10 cellular contexts compared by ENCODE assay signal in the genomic region with DNA sequence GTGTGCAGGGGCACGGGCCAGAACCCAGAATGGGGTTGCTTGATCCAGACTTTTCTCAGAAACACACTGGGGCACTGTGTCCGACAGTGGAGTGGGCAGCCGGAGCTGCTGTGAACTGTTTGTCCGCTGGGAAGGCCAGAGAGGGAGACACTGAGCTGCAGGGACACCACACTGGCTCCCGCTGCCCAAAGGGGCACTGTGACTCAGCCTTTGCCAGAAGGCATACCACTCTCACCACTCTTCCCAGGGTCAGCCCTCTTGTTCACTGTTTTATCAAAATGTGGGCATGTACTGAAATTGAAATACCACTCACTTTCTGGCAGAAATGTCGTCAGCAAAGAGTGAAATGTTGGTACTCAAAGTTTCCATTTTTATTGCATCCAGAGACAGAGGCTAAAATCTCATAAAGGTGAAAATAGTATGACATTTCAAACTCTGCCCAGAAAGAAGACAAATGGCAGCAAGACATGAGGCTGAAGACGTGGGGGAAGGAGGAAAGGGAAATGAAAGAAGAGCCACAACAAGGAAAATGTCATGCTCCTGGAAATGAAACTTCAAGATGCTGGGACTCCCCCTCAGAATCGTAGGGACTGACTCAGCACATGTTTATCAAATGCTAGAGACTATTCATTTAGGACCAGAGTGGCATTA. TPM values are rescaled to one million over a fixed set of nuclear protein-coding genes. Genes with fewer than 3 reads are reported as not detected.
A peak's percentile ranks its signal among the peaks of the same experiment; 100 is the strongest.
DNase-seq lines count a peak whose midpoint lies in the region; ATAC-seq, FAIRE-seq and TF ChIP-seq lines count a peak whose summit lies in the region.
"Had no signal": no experiment of that assay in that cellular context is flagged by ENCODE, and none has a peak within 500 bp of the region (broad histone marks: within the 10 kb centered on the region; RNA-seq: fewer than 3 reads in every experiment).

No MANE protein-coding gene starts in this region.

- TF ChIP-seq POLR2A in A549 (IDR thresholded peaks at IDR 0.05; ENCODE audit: low read length): no peak
- TF ChIP-seq POLR2A in gastrocnemius medialis (IDR thresholded peaks at IDR 0.05): no peak

- H3K4me1 ChIP-seq in A549 (peaks cover 7% of the 10 kb centered on the region; the same call in 1 of the 3 replicates), Panc1 (ENCODE audit: control insufficient read depth, insufficient read depth, low read length) (no peaks in the 10 kb centered on the region), gastrocnemius medialis (peaks cover 0 to 10% of the 10 kb centered on the region in 2 donors), mucosa of descending colon (ENCODE audit: low read depth) (no peaks in the 10 kb centered on the region)

- H3K9me3 Mint-ChIP-seq in nephron progenitor cell: peaks cover 6% of the 10 kb centered on the region

- no peak overlapping the region for H3K4me3 ChIP-seq in A549
- no peak overlapping the region for H3K4me3 ChIP-seq in Panc1 (ENCODE audit: low read depth in 2 of 2, low read length in 2 of 2)
- no peak overlapping the region for H3K4me3 ChIP-seq in choroid plexus epithelial cell (ENCODE audit: low read depth, low read length)
- H3K4me3 ChIP-seq in gastrocnemius medialis: no peak overlapping the region
- no peak overlapping the region for H3K4me3 ChIP-seq in mucosa of descending colon

- H3K9me3 ChIP-seq in A549 (no peaks in the 10 kb centered on the region; the same call in 2 of the 3 replicates), Panc1 (ENCODE audit: control insufficient read depth, insufficient read depth, low read depth, low read length) (no peaks in the 10 kb centered on the region), gastrocnemius medialis (no peaks in the 10 kb centered on the region), mucosa of descending colon (no peaks in the 10 kb centered on the region)

- TF ChIP-seq EP300 in A549 (IDR thresholded peaks at IDR 0.05): no peak

- H3K4me1 Mint-ChIP-seq in nephron progenitor cell: no peaks in the 10 kb centered on the region

- peak in 1 of 2 experiments; percentile 15; a peak in 1 of 5 replicates for TF ChIP-seq RAD21 in A549 (conservative IDR thresholded peaks at IDR 0.05 in 1 of 2, IDR thresholded peaks at IDR 0.05 in 1 of 2)

- intact Hi-C loops in Panc1 (cut with micrococcal nuclease; ENCODE audit: unreplicated experiment): no loop called here
- intact Hi-C loops in gastrocnemius medialis (cut with DNase I; ENCODE audit: low total_unique reads): loop anchor here (5.0 kb wide), 1 partner anchor 65 kb away; no protein-coding TSS in a partner anchor
- intact Hi-C loops in mucosa of descending colon (cut with DNase I, micrococcal nuclease): no loop called here

- CTCF ChIA-PET in A549 (lab: Yijun Ruan, JAX): interaction anchor here (0.5 to 2.2 kb wide), 4 partner anchors 8 to 85 kb away, joined by 3 to 8 read pairs (median 3); no protein-coding TSS in a partner anchor
- CTCF ChIA-PET in Panc1 (lab: Charles Lee): no interaction called here

- no peaks in the 10 kb centered on the region for H3K27me3 Mint-ChIP-seq in nephron progenitor cell (ENCODE audit: low read depth, poor library complexity)

- 7% methylated on average over 7 of the region's 8 CpGs for WGBS in A549 (ENCODE audit: missing lambda C conversion rate)

- no peak overlapping the region for H3K27ac Mint-ChIP-seq in nephron progenitor cell

- H3K4me3 Mint-ChIP-seq in nephron progenitor cell: no peak overlapping the region

- TF ChIP-seq CTCF in A549 (IDR thresholded peaks at IDR 0.05) (no peak), Panc1 (IDR thresholded peaks at IDR 0.05) (no peak), choroid plexus epithelial cell (conservative IDR thresholded peaks at IDR 0.05; ENCODE audit: low read depth, low read length) (no peak), gastrocnemius medialis (IDR thresholded peaks at IDR 0.05 in 4 of 5, conservative IDR thresholded peaks at IDR 0.05 in 1 of 5) (no peak), nephron progenitor cell (IDR thresholded peaks at IDR 0.05) (no peak), mucosa of descending colon (IDR thresholded peaks at IDR 0.05) (no peak)

- no TSS peak for BruUV-seq in Panc1 (replicated peaks; lab: Mats Ljungman, UMichigan)

- peak overlapping the region; percentile 50; the same call in 2 of the 3 replicates for H3K4me2 ChIP-seq in A549

- H3K36me3 ChIP-seq in Panc1 (ENCODE audit: control insufficient read depth, insufficient read depth, low read length) (no peaks in the 10 kb centered on the region), gastrocnemius medialis (no peaks in the 10 kb centered on the region), mucosa of descending colon (ENCODE audit: low read depth) (no peaks in the 10 kb centered on the region)

- POLR2A ChIA-PET in A549 (lab: Yijun Ruan, JAX) (no interaction called here), Panc1 (lab: Charles Lee) (interaction anchor here (0.7 kb wide), 1 partner anchor 71 kb away, joined by 4 read pairs; no protein-coding TSS in a partner anchor)

- peak; percentile 93 to 94 for ATAC-seq in A549
- peak; percentile 42 for ATAC-seq in GM21367 (IDR thresholded peaks at IDR 0.05; ENCODE audit: unreplicated experiment)
- ATAC-seq in Panc1: peak; percentile 68
- ATAC-seq in gastrocnemius medialis: no peak
- ATAC-seq in mucosa of descending colon: no peak

- DNase-seq in A549 (ENCODE audit: low read depth in 1 of 2, low spot score in 1 of 2): peak; percentile 10 to 21
- no peak for DNase-seq in Panc1 (ENCODE audit: low read depth, low spot score)
- peak; percentile 11 for DNase-seq in choroid plexus epithelial cell (ENCODE audit: low read depth)
- DNase-seq in GDM1 (lab: John Stamatoyannopoulos, UW): no peak
- no peak for DNase-seq in gastrocnemius medialis
- no peak for DNase-seq in nephron progenitor cell
- DNase-seq in mucosa of descending colon: no peak
- DNase-seq: foreskin keratinocyte had no signal

- no peaks in the 10 kb centered on the region for H3K27me3 ChIP-seq in Panc1 (ENCODE audit: control insufficient read depth, insufficient read depth, low read length)
- peaks cover 0 to 3% (median 0%) of the 10 kb centered on the region in 3 donors for H3K27me3 ChIP-seq in gastrocnemius medialis
- H3K27me3 ChIP-seq: foreskin keratinocyte had no signal

- FAIRE-seq in A549 (lab: Jason Lieb, UNC): no peak
- FAIRE-seq: G401.6 had no signal

- no peak overlapping the region for H3K27ac ChIP-seq in A549
- no peak overlapping the region for H3K27ac ChIP-seq in Panc1 (ENCODE audit: low read length)
- no peak overlapping the region for H3K27ac ChIP-seq in gastrocnemius medialis
- H3K27ac ChIP-seq: foreskin keratinocyte had no signal

- in situ Hi-C loops in Panc1 (cut with HindIII; ENCODE audit: low pct_unique_long_range_greater_than_20kb, low sequenced_read_pairs) (no loop called here), gastrocnemius medialis (cut with MboI; ENCODE audit: low sequenced_read_pairs in 4 of 4) (no loop called here)

- no peaks in the 10 kb centered on the region for H3K36me3 Mint-ChIP-seq in nephron progenitor cell (ENCODE audit: low read depth)

TF ChIP-seq in A549, 52 proteins besides CTCF, POLR2A, EP300 and RAD21 (continues in another document):
- TF ChIP-seq, protein P1, sequence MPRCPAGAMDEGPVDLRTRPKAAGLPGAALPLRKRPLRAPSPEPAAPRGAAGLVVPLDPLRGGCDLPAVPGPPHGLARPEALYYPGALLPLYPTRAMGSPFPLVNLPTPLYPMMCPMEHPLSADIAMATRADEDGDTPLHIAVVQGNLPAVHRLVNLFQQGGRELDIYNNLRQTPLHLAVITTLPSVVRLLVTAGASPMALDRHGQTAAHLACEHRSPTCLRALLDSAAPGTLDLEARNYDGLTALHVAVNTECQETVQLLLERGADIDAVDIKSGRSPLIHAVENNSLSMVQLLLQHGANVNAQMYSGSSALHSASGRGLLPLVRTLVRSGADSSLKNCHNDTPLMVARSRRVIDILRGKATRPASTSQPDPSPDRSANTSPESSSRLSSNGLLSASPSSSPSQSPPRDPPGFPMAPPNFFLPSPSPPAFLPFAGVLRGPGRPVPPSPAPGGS (IDR thresholded peaks at IDR 0.05): no peak
- TF ChIP-seq, protein P2, sequence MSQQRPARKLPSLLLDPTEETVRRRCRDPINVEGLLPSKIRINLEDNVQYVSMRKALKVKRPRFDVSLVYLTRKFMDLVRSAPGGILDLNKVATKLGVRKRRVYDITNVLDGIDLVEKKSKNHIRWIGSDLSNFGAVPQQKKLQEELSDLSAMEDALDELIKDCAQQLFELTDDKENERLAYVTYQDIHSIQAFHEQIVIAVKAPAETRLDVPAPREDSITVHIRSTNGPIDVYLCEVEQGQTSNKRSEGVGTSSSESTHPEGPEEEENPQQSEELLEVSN (IDR thresholded peaks at IDR 0.05; ENCODE audit: borderline replicate concordance, low read depth): no peak
- no peak for TF ChIP-seq CHD2 (IDR thresholded peaks at IDR 0.05; ENCODE audit: low read length, partially characterized antibody)

RNA-seq across cellular contexts. Expression of a gene that starts 4.5 kb away (rescaled TPM):
- polyA plus RNA-seq in A549 (2011; rRNA removed) (0.18 and 0.25 TPM in 2 replicates), A549 (2017; fragmentation: RNase III; extraction: RNeasy Plus Mini Kit Qiagen cat#74134 plus additional on column Dnase treatment) (0.11 to 0.51 TPM (median 0.13 TPM) in 3 replicates)
- polyA plus RNA-seq in A549 (2012; cell fraction: cytosol; rRNA removed): 0.03 and 0.04 TPM in 2 replicates
- polyA plus RNA-seq in A549 (2012; cell fraction: nucleus; rRNA removed): 0.10 and 0.16 TPM in 2 replicates
- 1.0 TPM in 1 of 2 replicates, not detected in the other for polyA minus RNA-seq in A549 (2011; rRNA and poly(A)+ RNA removed)
- total RNA-seq in Panc1 (2021; ENCODE audit: unreplicated experiment) (0.90 TPM), gastrocnemius medialis (1 to 10 TPM in 1 of 4 donors, under 1 TPM in 3; 0.29 to 1.0 (median 0.72) TPM), mucosa of descending colon (10 to 100 TPM in 2 of 3 donors, 1 to 10 TPM in 1; 6.6 to 16.9 (median 10.4) TPM)
- 0.50 TPM for polyA plus RNA-seq in Panc1 (2012; ENCODE audit: insufficient read length)

Comparison
In these comparisons a context has a peak if more than half of its experiments do, and no peak if none do; other contexts are left out.
1. ATAC-seq: peak in A549 (2 of 2), GM21367 (single experiment) and Panc1 (single experiment); none in gastrocnemius medialis (0 of 2) and mucosa of descending colon (single experiment).
2. DNase-seq: peak in A549 (2 of 2) and choroid plexus epithelial cell (single experiment); none in Panc1 (single experiment), GDM1 (single experiment), gastrocnemius medialis (0 of 2), nephron progenitor cell (single experiment) and mucosa of descending colon (0 of 3).